Comparison of ENCODE assay signal across 8 cellular contexts in genomic region chr2:195559431-195559914, GRCh38.
A peak's percentile ranks its signal among the peaks of the same experiment; 100 is the strongest.
DNase-seq lines count a peak whose midpoint lies in the region; ATAC-seq and TF ChIP-seq lines count a peak whose summit lies in the region.

No MANE protein-coding gene starts in this region.

- peaks cover 20% of the 10 kb centered on the region for H3K36me3 Mint-ChIP-seq in activated CD4-positive, alpha-beta T cell treated with anti-CD3 and anti-CD28 coated beads for 36 hours (ENCODE audit: low read depth)

- intact Hi-C loops in activated CD4-positive, alpha-beta T cell treated with anti-CD3 and anti-CD28 coated beads for 36 hours (cut with DNase I, micrococcal nuclease): loop anchor here (1.0 kb wide), 4 partner anchors 15 to 101 kb away; no protein-coding TSS in a partner anchor
- intact Hi-C loops in sigmoid colon (cut with DNase I): no loop called here

- TF ChIP-seq EP300 in sigmoid colon (IDR thresholded peaks at IDR 0.05): no peak

- peak overlapping the region; percentile 33 for H3K4me3 Mint-ChIP-seq in activated CD4-positive, alpha-beta T cell treated with anti-CD3 and anti-CD28 coated beads for 36 hours

- peak; percentile 12 for DNase-seq in ELF-1 (ENCODE audit: low read depth, low spot score)
- peak; percentile 68 for DNase-seq in KG1 (lab: John Stamatoyannopoulos, UW)
- peak; percentile 88 for DNase-seq in activated CD4-positive, alpha-beta T cell treated with anti-CD3 and anti-CD28 coated beads for 36 hours
- peak; percentile 49 for DNase-seq in epithelial cell of esophagus (ENCODE audit: low read depth)
- peak; percentile 61 to 67 for DNase-seq in stimulated activated CD4-positive, alpha-beta T cell treated with anti-CD3 and anti-CD28 coated beads, Interleukin-15, amount 100 ng/mL, for 48 hours (ENCODE audit: low read depth in 2 of 2)
- DNase-seq in sigmoid colon: no peak
- DNase-seq in NCI-H1048 (lab: John Stamatoyannopoulos, UW): no peak

- CTCF ChIA-PET in activated CD4-positive, alpha-beta T cell treated with anti-CD3 and anti-CD28 coated beads for 36 hours (lab: Charles Lee): interaction anchor here (1.6 to 2.8 kb wide), 4 partner anchors 16 to 101 kb away, joined by 4 to 17 read pairs (median 6); partner anchors contain the start of gene SLC39A10

- 35 to 68% methylated on average over 5 of the region's 5 CpGs for WGBS in sigmoid colon, 2 donors

- no peak overlapping the region for H3K27ac ChIP-seq in sigmoid colon

- peaks cover 11% of the 10 kb centered on the region for H3K9me3 Mint-ChIP-seq in activated CD4-positive, alpha-beta T cell treated with anti-CD3 and anti-CD28 coated beads for 36 hours (ENCODE audit: low read depth)

- TF ChIP-seq CTCF in epithelial cell of esophagus (IDR thresholded peaks at IDR 0.05; ENCODE audit: insufficient read depth, low read depth, low read length, missing control alignments): no peak
- TF ChIP-seq CTCF in sigmoid colon (IDR thresholded peaks at IDR 0.05): no peak

- peak; percentile 88 for ATAC-seq in GM21528 (IDR thresholded peaks at IDR 0.05; ENCODE audit: low FRiP score, unreplicated experiment)
- ATAC-seq in activated CD4-positive, alpha-beta T cell treated with anti-CD3 and anti-CD28 coated beads for 36 hours: peak; percentile 72

- no peaks in the 10 kb centered on the region for H3K36me3 ChIP-seq in sigmoid colon

- POLR2A ChIA-PET in activated CD4-positive, alpha-beta T cell treated with anti-CD3 and anti-CD28 coated beads for 36 hours (lab: Charles Lee): interaction anchor here (0.6 to 4.2 kb wide), 8 partner anchors 12 to 527 kb away, joined by 3 to 44 read pairs (median 8); partner anchors contain the start of gene SLC39A10

- no peaks in the 10 kb centered on the region for H3K4me1 ChIP-seq in sigmoid colon

- peaks cover 67% of the 10 kb centered on the region for H3K4me1 Mint-ChIP-seq in activated CD4-positive, alpha-beta T cell treated with anti-CD3 and anti-CD28 coated beads for 36 hours

- no peaks in the 10 kb centered on the region for H3K27me3 Mint-ChIP-seq in activated CD4-positive, alpha-beta T cell treated with anti-CD3 and anti-CD28 coated beads for 36 hours

- H3K27ac Mint-ChIP-seq in activated CD4-positive, alpha-beta T cell treated with anti-CD3 and anti-CD28 coated beads for 36 hours: peak overlapping the region; percentile 97

- H3K27me3 ChIP-seq in sigmoid colon: no peaks in the 10 kb centered on the region

- TF ChIP-seq POLR2A in sigmoid colon (IDR thresholded peaks at IDR 0.05): no peak

- H3K4me3 ChIP-seq in epithelial cell of esophagus (ENCODE audit: low read length): no peak overlapping the region
- no peak overlapping the region for H3K4me3 ChIP-seq in sigmoid colon

- no peaks in the 10 kb centered on the region for H3K9me3 ChIP-seq in sigmoid colon

Comparison
In these comparisons a context has a peak if more than half of its experiments do, and no peak if none do; other contexts are left out.
1. DNase-seq: peak in ELF-1 (single experiment), KG1 (single experiment), activated CD4-positive, alpha-beta T cell treated with anti-CD3 and anti-CD28 coated beads for 36 hours (single experiment), epithelial cell of esophagus (single experiment) and stimulated activated CD4-positive, alpha-beta T cell treated with anti-CD3 and anti-CD28 coated beads, Interleukin-15, amount 100 ng/mL, for 48 hours (2 of 2); none in sigmoid colon (single experiment) and NCI-H1048 (single experiment).